ENCODE assay signal across 1 cellular context in the genomic region with DNA sequence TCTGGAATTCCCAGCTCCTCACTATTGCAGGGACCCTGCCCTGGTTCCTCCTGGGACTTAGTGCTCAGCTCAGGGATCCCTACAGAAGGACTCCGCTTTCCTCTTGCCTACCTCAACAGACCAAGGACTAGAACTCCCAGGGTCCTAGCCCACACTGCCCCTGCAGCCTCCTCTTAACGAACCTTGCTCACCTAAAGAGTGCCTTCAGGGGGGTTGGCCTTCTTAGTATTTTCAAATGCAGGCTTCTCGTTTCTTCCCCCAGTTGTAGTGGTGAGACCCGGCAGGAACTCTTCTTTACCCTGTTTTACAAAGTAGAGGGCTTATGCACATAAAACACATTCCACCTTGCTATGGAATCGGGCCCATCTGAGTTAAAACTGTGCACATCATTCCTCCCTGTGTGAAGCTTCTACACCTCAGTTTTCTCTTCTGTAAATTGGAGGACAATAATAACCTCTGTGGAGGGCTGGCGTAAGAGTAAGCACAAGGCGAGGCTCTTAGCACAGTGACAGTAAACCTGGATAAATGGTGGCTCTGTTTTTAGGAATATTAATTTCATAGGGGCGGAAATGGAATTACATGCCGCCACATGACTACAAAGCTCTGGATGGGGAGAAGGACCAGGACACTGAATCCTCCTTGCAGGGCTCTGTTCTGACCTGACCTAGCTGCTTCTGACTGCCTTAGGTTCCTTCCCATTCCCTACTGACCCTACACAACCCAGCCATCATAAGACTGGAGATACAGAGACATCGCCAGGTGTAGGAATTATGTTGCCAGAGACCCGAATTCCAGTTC.
TF ChIP-seq lines count a peak whose summit lies in the region.

No MANE protein-coding gene starts in this region.

TF ChIP-seq in SK-N-SH, 30 proteins besides CTCF, POLR2A, EP300 and RAD21:
- TF ChIP-seq TEAD4 (IDR thresholded peaks at IDR 0.05; ENCODE audit: borderline replicate concordance, insufficient read depth) = no peak
- no peak for TF ChIP-seq RXRA (IDR thresholded peaks at IDR 0.05; ENCODE audit: borderline replicate concordance, low read depth)
- TF ChIP-seq RCOR1 (IDR thresholded peaks at IDR 0.05; ENCODE audit: low read length) = no peak
- no peak for TF ChIP-seq GABPA (IDR thresholded peaks at IDR 0.05; ENCODE audit: low read depth)
- TF ChIP-seq FOXM1 (IDR thresholded peaks at IDR 0.05; ENCODE audit: low read depth) = no peak
- TF ChIP-seq NRF1 (IDR thresholded peaks at IDR 0.05; ENCODE audit: low read depth, low read length) = no peak
- no peak for TF ChIP-seq SIN3A (IDR thresholded peaks at IDR 0.05; ENCODE audit: borderline replicate concordance, low read depth, low read length)
- TF ChIP-seq REST (IDR thresholded peaks at IDR 0.05; ENCODE audit: low read depth, low read length) = no peak
- TF ChIP-seq FOSL2 (IDR thresholded peaks at IDR 0.05; ENCODE audit: borderline replicate concordance, low read depth) = no peak
- no peak for TF ChIP-seq NFIC (IDR thresholded peaks at IDR 0.05; ENCODE audit: borderline replicate concordance)
- no peak for TF ChIP-seq GATA2 (CRISPR knock-in tag; IDR thresholded peaks at IDR 0.05)
- TF ChIP-seq PBX3 (IDR thresholded peaks at IDR 0.05) = no peak
- TF ChIP-seq SMC3 (IDR thresholded peaks at IDR 0.05; ENCODE audit: low read depth, low read length) = no peak
